15 cellular contexts compared by ENCODE assay signal in the genomic region with DNA sequence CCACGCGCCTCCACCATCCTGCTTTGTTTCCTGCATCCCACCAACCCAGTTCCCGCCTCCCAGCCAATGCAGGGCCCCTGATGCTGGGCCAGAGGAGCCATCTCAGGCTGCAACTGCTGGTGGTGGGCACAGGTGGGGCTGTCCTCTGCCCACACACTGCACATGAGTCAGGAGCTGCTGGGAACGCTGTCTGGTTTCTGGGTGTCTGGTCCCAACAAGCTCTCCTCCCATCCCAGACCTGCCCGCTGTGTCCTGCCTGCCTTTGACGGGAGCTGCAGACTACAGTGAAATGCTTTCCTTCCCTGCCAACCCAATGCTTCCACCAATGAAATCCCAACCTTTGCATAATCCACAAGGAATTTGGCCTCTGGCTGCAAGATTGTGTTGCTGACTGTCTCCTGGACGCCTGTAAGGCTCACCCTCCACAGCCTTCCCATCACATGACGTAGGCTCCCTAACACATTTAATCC.
DNase-seq lines count a peak whose midpoint lies in the region; TF ChIP-seq lines count a peak whose summit lies in the region.
"Had no signal": no experiment of that assay in that cellular context is flagged by ENCODE, and none has a peak within 500 bp of the region (broad histone marks: within the 10 kb centered on the region; RNA-seq: fewer than 3 reads in every experiment).

No MANE protein-coding gene starts in this region.

- no peaks in the 10 kb centered on the region for H3K36me3 Mint-ChIP-seq in neural progenitor cell
- peaks cover 11% of the 10 kb centered on the region for H3K36me3 Mint-ChIP-seq in glutamatergic neuron (ENCODE audit: unreplicated experiment)
- peaks cover 0 to 7% (median 2%) of the 10 kb centered on the region in 3 donors for H3K36me3 Mint-ChIP-seq in CD8-positive, alpha-beta memory T cell

- H3K9me3 Mint-ChIP-seq in neural progenitor cell (peaks cover 4% of the 10 kb centered on the region), glutamatergic neuron (ENCODE audit: unreplicated experiment) (peaks cover 5% of the 10 kb centered on the region)
- peaks cover 0 to 8% (median 0%) of the 10 kb centered on the region in 5 donors for H3K9me3 Mint-ChIP-seq in CD8-positive, alpha-beta memory T cell

- DNase-seq in AG08395 (ENCODE audit: low spot score) (peak; percentile 68), HPDE6-E6E7 (ENCODE audit: extremely low spot score) (peak; percentile 75), fibroblast of lung (ENCODE audit: low read depth in 2 of 2) (peak; percentile 67 to 80), neural progenitor cell (ENCODE audit: low spot score) (peak; percentile 25), NCI-H82 (lab: John Stamatoyannopoulos, UW) (no peak), glutamatergic neuron (no peak), amygdala (lab: John Stamatoyannopoulos, UW) (no peak)
- no peak for DNase-seq in CD8-positive, alpha-beta memory T cell
- DNase-seq: foreskin melanocyte, MG63, RPMI8226 had no signal

- H3K4me3 Mint-ChIP-seq in neural progenitor cell (no peak overlapping the region), glutamatergic neuron (ENCODE audit: unreplicated experiment) (no peak overlapping the region)
- H3K4me3 Mint-ChIP-seq in CD8-positive, alpha-beta memory T cell: no peak overlapping the region

- no peaks in the 10 kb centered on the region for H3F3A ChIP-seq in neural progenitor cell (ENCODE audit: low read depth)

- H3K79me2 ChIP-seq in fibroblast of lung (ENCODE audit: control insufficient read depth, insufficient read depth, low read length) (no peaks in the 10 kb centered on the region), neural progenitor cell (ENCODE audit: low read depth) (no peaks in the 10 kb centered on the region)

- no peaks in the 10 kb centered on the region for H3K4me1 Mint-ChIP-seq in neural progenitor cell
- no peaks in the 10 kb centered on the region for H3K4me1 Mint-ChIP-seq in glutamatergic neuron (ENCODE audit: low read depth, unreplicated experiment)
- no peaks in the 10 kb centered on the region for H3K4me1 Mint-ChIP-seq in CD8-positive, alpha-beta memory T cell

- H3K4me1 ChIP-seq in fibroblast of lung (ENCODE audit: control insufficient read depth, extremely low read depth, insufficient read depth, low read length) (peaks cover 3% of the 10 kb centered on the region), neural progenitor cell (peaks cover 10% of the 10 kb centered on the region)
- no peaks in the 10 kb centered on the region for H3K4me1 ChIP-seq in CD8-positive, alpha-beta memory T cell (ENCODE audit: insufficient read depth, low read length)
- H3K4me1 ChIP-seq: BLaER1, tibial nerve had no signal

- H4K20me1 ChIP-seq in fibroblast of lung (ENCODE audit: control insufficient read depth, extremely low read depth, insufficient read depth, low read length): no peaks in the 10 kb centered on the region
- no peaks in the 10 kb centered on the region for H4K20me1 ChIP-seq in neural progenitor cell (ENCODE audit: low read depth)
- H4K20me1 ChIP-seq: BLaER1 had no signal

- H3K27me3 Mint-ChIP-seq in neural progenitor cell (ENCODE audit: insufficient read depth, low read depth): peaks cover 2% of the 10 kb centered on the region
- H3K27me3 Mint-ChIP-seq in glutamatergic neuron (ENCODE audit: unreplicated experiment): peaks cover 2% of the 10 kb centered on the region
- H3K27me3 Mint-ChIP-seq in CD8-positive, alpha-beta memory T cell: peaks cover 0 to 4% of the 10 kb centered on the region in 2 donors

- no peak overlapping the region for H3K4me3 ChIP-seq in fibroblast of lung (replicated peaks in 1 of 4; ENCODE audit: control extremely low read depth in 1 of 4, insufficient read depth in 1 of 4, low read depth in 3 of 4, low read length in 4 of 4)
- H3K4me3 ChIP-seq in neural progenitor cell: no peak overlapping the region
- H3K4me3 ChIP-seq in CD8-positive, alpha-beta memory T cell (ENCODE audit: low read length): no peak overlapping the region
- H3K4me3 ChIP-seq: BLaER1, cardiac muscle cell, MG63, tibial nerve had no signal

- H3K36me3 ChIP-seq in fibroblast of lung (ENCODE audit: control insufficient read depth, insufficient read depth, low read length): no peaks in the 10 kb centered on the region
- no peaks in the 10 kb centered on the region for H3K36me3 ChIP-seq in neural progenitor cell
- no peaks in the 10 kb centered on the region for H3K36me3 ChIP-seq in CD8-positive, alpha-beta memory T cell (ENCODE audit: insufficient read depth, low read length)
- H3K36me3 ChIP-seq: BLaER1, cardiac muscle cell, MG63, tibial nerve had no signal

- CTCF ChIA-PET in CD8-positive, alpha-beta memory T cell (lab: Charles Lee): no interaction called here

- H3K27me3 ChIP-seq in fibroblast of lung (ENCODE audit: control insufficient read depth, insufficient read depth, low read length) (no peaks in the 10 kb centered on the region), neural progenitor cell (no peaks in the 10 kb centered on the region)
- no peaks in the 10 kb centered on the region for H3K27me3 ChIP-seq in CD8-positive, alpha-beta memory T cell (ENCODE audit: insufficient read depth, low read length, poor library complexity, severe bottlenecking)
- H3K27me3 ChIP-seq: BLaER1, cardiac muscle cell, MG63, tibial nerve had no signal

- no peak overlapping the region for H2AFZ ChIP-seq in fibroblast of lung (ENCODE audit: low read length)
- H2AFZ ChIP-seq in neural progenitor cell (replicated peaks): no peak overlapping the region

- TF ChIP-seq CTCF in fibroblast of lung (conservative IDR thresholded peaks at IDR 0.05 in 1 of 2, IDR thresholded peaks at IDR 0.05 in 1 of 2; ENCODE audit: low read depth in 1 of 2, low read length in 2 of 2): no peak
- no peak for TF ChIP-seq CTCF in neural progenitor cell (IDR thresholded peaks at IDR 0.05)
- no peak for TF ChIP-seq CTCF in glutamatergic neuron (IDR thresholded peaks at IDR 0.05; ENCODE audit: partially characterized antibody, unreplicated experiment)

- H3K27ac ChIP-seq in fibroblast of lung (ENCODE audit: insufficient read depth, low read length) (no peak overlapping the region), neural progenitor cell (no peak overlapping the region)
- no peak overlapping the region for H3K27ac ChIP-seq in CD8-positive, alpha-beta memory T cell (ENCODE audit: low read depth, low read length)
- H3K27ac ChIP-seq: BLaER1, cardiac muscle cell, HL-60, tibial nerve had no signal

- H3K27ac Mint-ChIP-seq in neural progenitor cell: no peak overlapping the region
- no peak overlapping the region for H3K27ac Mint-ChIP-seq in glutamatergic neuron (ENCODE audit: unreplicated experiment)
- no peak overlapping the region for H3K27ac Mint-ChIP-seq in CD8-positive, alpha-beta memory T cell

- no peaks in the 10 kb centered on the region for H3K9me3 ChIP-seq in fibroblast of lung (ENCODE audit: control insufficient read depth, insufficient read depth, low read depth, low read length)
- H3K9me3 ChIP-seq in neural progenitor cell (ENCODE audit: low read depth): no peaks in the 10 kb centered on the region
- H3K9me3 ChIP-seq in CD8-positive, alpha-beta memory T cell (ENCODE audit: low read length): no peaks in the 10 kb centered on the region
- H3K9me3 ChIP-seq: MG63 had no signal

- no peak overlapping the region for H3K9ac ChIP-seq in fibroblast of lung (ENCODE audit: insufficient read depth, low read length)
- H3K9ac ChIP-seq in neural progenitor cell: no peak overlapping the region
- H3K9ac ChIP-seq: BLaER1 had no signal

- H3K4me2 ChIP-seq in fibroblast of lung (ENCODE audit: extremely low read depth, insufficient read depth, low read length) (no peak overlapping the region), neural progenitor cell (no peak overlapping the region)
- H3K4me2 ChIP-seq: BLaER1 had no signal

- POLR2A ChIA-PET in CD8-positive, alpha-beta memory T cell (lab: Charles Lee): no interaction called here

Comparison
In these comparisons a context has a peak if more than half of its experiments do, and no peak if none do; other contexts are left out.
1. DNase-seq: peak in AG08395 (single experiment), HPDE6-E6E7 (single experiment), fibroblast of lung (2 of 2) and neural progenitor cell (single experiment); none in NCI-H82 (single experiment), glutamatergic neuron (single experiment), CD8-positive, alpha-beta memory T cell (0 of 5) and amygdala (0 of 56).